Comparison of ENCODE assay signal across 8 cellular contexts in the genomic region with DNA sequence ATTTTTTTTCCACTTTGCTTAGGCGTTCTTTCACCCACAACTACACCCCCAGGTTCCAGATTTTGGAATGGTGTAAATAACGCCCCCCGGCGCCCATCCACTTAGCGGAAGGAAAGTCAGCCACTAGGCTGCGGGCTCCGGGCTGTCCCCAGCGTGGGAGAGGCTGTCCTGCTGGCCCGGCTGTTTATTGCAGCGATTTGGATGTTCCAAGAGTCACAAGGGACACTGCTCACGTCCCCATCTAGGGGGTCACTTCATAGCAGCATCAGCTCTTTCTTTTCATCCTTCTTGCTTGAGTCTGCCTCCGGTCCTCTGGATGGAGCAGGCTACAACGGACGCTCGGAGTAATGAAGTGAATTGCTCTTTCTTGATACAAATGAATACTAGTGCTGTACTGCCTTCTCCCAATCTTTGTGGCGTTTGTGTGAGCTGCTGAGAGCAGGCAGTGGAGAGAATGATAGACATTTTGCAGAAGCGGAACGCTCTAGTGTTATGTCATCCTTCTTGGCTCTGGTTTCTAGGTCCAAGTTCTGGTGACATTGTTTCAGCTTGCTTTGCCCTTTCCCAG. TPM values are rescaled to one million over a fixed set of nuclear protein-coding genes. Genes with fewer than 3 reads are reported as not detected.
DNase-seq lines count a peak whose midpoint lies in the region; ATAC-seq and TF ChIP-seq lines count a peak whose summit lies in the region.

No MANE protein-coding gene starts in this region.

- peaks cover 18% of the 10 kb centered on the region for H3K4me1 Mint-ChIP-seq in activated T-cell treated with anti-CD3 and anti-CD28 coated beads, Interleukin-2, amount 50 U/mL, for 72 hours (ENCODE audit: low read depth)
- peaks cover 11% of the 10 kb centered on the region for H3K4me1 Mint-ChIP-seq in nephron

- peak in 1 of 2 donors; percentile 18 for ATAC-seq in activated T-cell treated with anti-CD3 and anti-CD28 coated beads, Interleukin-2, amount 50 U/mL, for 72 hours (replicated peaks in 1 of 2)
- ATAC-seq in GM18870 (IDR thresholded peaks at IDR 0.05; ENCODE audit: unreplicated experiment), result no peak

- peak; percentile 39 for TF ChIP-seq CTCF in AG09309 (IDR thresholded peaks at IDR 0.05; ENCODE audit: control insufficient read depth, insufficient read depth, low read depth, low read length, missing control alignments)
- TF ChIP-seq CTCF in foreskin fibroblast (IDR thresholded peaks at IDR 0.05; ENCODE audit: low read depth, low read length), result peak; percentile 13
- peak in 2 of 3 experiments; percentile 24 to 32 for TF ChIP-seq CTCF in nephron (IDR thresholded peaks at IDR 0.05; ENCODE audit: unreplicated experiment in 3 of 3)

- DNase-seq in AG09309 (ENCODE audit: low read depth) (no peak), GM19238 (ENCODE audit: insufficient read length, low spot score) (peak; percentile 7), NCI-H526 (lab: John Stamatoyannopoulos, UW) (peak; percentile 44 to 63), foreskin fibroblast (peak; percentile 15 to 41), AG08395 (ENCODE audit: low spot score) (no peak)
- peak; percentile 13 to 43 for DNase-seq in activated T-cell treated with anti-CD3 and anti-CD28 coated beads, Interleukin-2, amount 50 U/mL, for 72 hours

- H3K27ac Mint-ChIP-seq in activated T-cell treated with anti-CD3 and anti-CD28 coated beads, Interleukin-2, amount 50 U/mL, for 72 hours, result no peak overlapping the region
- H3K27ac Mint-ChIP-seq in nephron, result no peak overlapping the region

- peak overlapping the region; percentile 79 to 87 for H3K4me3 Mint-ChIP-seq in activated T-cell treated with anti-CD3 and anti-CD28 coated beads, Interleukin-2, amount 50 U/mL, for 72 hours
- peak overlapping the region; percentile 78 to 82 (median 79) for H3K4me3 Mint-ChIP-seq in nephron

- peaks cover 2 to 6% of the 10 kb centered on the region in 2 donors for H3K36me3 Mint-ChIP-seq in activated T-cell treated with anti-CD3 and anti-CD28 coated beads, Interleukin-2, amount 50 U/mL, for 72 hours (ENCODE audit: insufficient read depth in 2 of 2)
- H3K36me3 Mint-ChIP-seq in nephron (ENCODE audit: low read depth), result no peaks in the 10 kb centered on the region

- H3K4me3 ChIP-seq in AG09309 (ENCODE audit: control insufficient read depth, low read depth, low read length) (peak overlapping the region; percentile 89), foreskin fibroblast (ENCODE audit: low read depth in 1 of 2, low read length in 2 of 2) (peak overlapping the region; percentile 14 to 51)

- H3K27me3 Mint-ChIP-seq in activated T-cell treated with anti-CD3 and anti-CD28 coated beads, Interleukin-2, amount 50 U/mL, for 72 hours (ENCODE audit: low read depth), result peaks cover 77% of the 10 kb centered on the region
- H3K27me3 Mint-ChIP-seq in nephron (ENCODE audit: low read depth), result peaks cover 91% of the 10 kb centered on the region

- H3K9me3 Mint-ChIP-seq in activated T-cell treated with anti-CD3 and anti-CD28 coated beads, Interleukin-2, amount 50 U/mL, for 72 hours, result peaks cover 2 to 3% of the 10 kb centered on the region in 2 donors
- H3K9me3 Mint-ChIP-seq in nephron, result peaks cover 26% of the 10 kb centered on the region

RNA-seq across cellular contexts. Expression of gene PAIP2B, which starts 50.7 kb away (rescaled TPM):
- 1 to 10 TPM; 3.1 to 5.3 TPM for total RNA-seq in activated T-cell treated with anti-CD3 and anti-CD28 coated beads, Interleukin-2, amount 50 U/mL, for 72 hours

RNA-seq across cellular contexts. Expression of gene ZNF638, which starts 54.0 kb away (rescaled TPM):
- 100 to 1,000 TPM; 107 to 111 TPM for total RNA-seq in activated T-cell treated with anti-CD3 and anti-CD28 coated beads, Interleukin-2, amount 50 U/mL, for 72 hours

Comparison
In these comparisons a context has a peak if more than half of its experiments do, and no peak if none do; other contexts are left out.
1. DNase-seq: peak in GM19238 (single experiment), NCI-H526 (2 of 2), activated T-cell treated with anti-CD3 and anti-CD28 coated beads, Interleukin-2, amount 50 U/mL, for 72 hours (2 of 2) and foreskin fibroblast (2 of 2); none in AG09309 (single experiment) and AG08395 (single experiment).
2. Peak in every context shown above with its lines, with median percentiles within 50 percentile points of each other: CTCF ChIP-seq.